ENCODE assay signal across 1 cellular context in genomic region chr7:80153446-80153845, GRCh38.
TF ChIP-seq lines count a peak whose summit lies in the region.

No MANE protein-coding gene starts in this region.

TF ChIP-seq in IMR-90, 13 proteins besides CTCF, POLR2A, EP300 and RAD21 (continued from another document):
- TF ChIP-seq FOS (IDR thresholded peaks at IDR 0.05; ENCODE audit: low read depth, low read length) (no peak), MAZ (IDR thresholded peaks at IDR 0.05; ENCODE audit: borderline replicate concordance, low read depth, low read length) (no peak), RCOR1 (IDR thresholded peaks at IDR 0.05; ENCODE audit: insufficient replicate concordance, low read length) (no peak)
TF ChIP-seq in IMR-90: peak in this region for 0.
